13 cellular contexts compared by ENCODE assay signal in genomic region chr11:102115557-102115956, GRCh38. TPM values are rescaled to one million over a fixed set of nuclear protein-coding genes. Genes with fewer than 3 reads are reported as not detected.
A peak's percentile ranks its signal among the peaks of the same experiment; 100 is the strongest.
DNase-seq lines count a peak whose midpoint lies in the region; ATAC-seq and TF ChIP-seq lines count a peak whose summit lies in the region.
"Had no signal": no experiment of that assay in that cellular context is flagged by ENCODE, and none has a peak within 500 bp of the region (broad histone marks: within the 10 kb centered on the region; RNA-seq: fewer than 3 reads in every experiment).

No MANE protein-coding gene starts in this region.

- ATAC-seq in HG03457 (IDR thresholded peaks at IDR 0.05; ENCODE audit: unreplicated experiment) = no peak
- no peak for ATAC-seq in GM18498 (IDR thresholded peaks at IDR 0.05; ENCODE audit: unreplicated experiment)
- ATAC-seq: natural killer cell had no signal

- peaks cover 4% of the 10 kb centered on the region for H3K36me3 Mint-ChIP-seq in progenitor cell of endocrine pancreas (ENCODE audit: insufficient read depth)
- H3K36me3 Mint-ChIP-seq: natural killer cell had no signal

- no peaks in the 10 kb centered on the region for H3K9me3 ChIP-seq in adipocyte (ENCODE audit: control insufficient read depth, low read length)

- peak overlapping the region; percentile 87 for H3K27ac Mint-ChIP-seq in progenitor cell of endocrine pancreas
- H3K27ac Mint-ChIP-seq: natural killer cell had no signal

- peaks cover 64% of the 10 kb centered on the region for H3K4me1 Mint-ChIP-seq in progenitor cell of endocrine pancreas (ENCODE audit: low read depth)

- H3K4me3 Mint-ChIP-seq in progenitor cell of endocrine pancreas (ENCODE audit: low read depth) = peak overlapping the region; percentile 58
- H3K4me3 Mint-ChIP-seq: CD8-positive, alpha-beta memory T cell; natural killer cell had no signal

- no peak overlapping the region for H3K9ac ChIP-seq in adipocyte (ENCODE audit: low read length)

- H3K4me1 ChIP-seq in adipocyte (ENCODE audit: control insufficient read depth, insufficient read depth, low read length) = peaks cover 69% of the 10 kb centered on the region

- peak overlapping the region; percentile 29 for H3K4me3 ChIP-seq in adipocyte (ENCODE audit: low read length)

- H3K27me3 Mint-ChIP-seq in progenitor cell of endocrine pancreas = no peaks in the 10 kb centered on the region

- H3K36me3 ChIP-seq in adipocyte (ENCODE audit: control insufficient read depth, insufficient read depth, low read length, severe bottlenecking) = peaks cover 28% of the 10 kb centered on the region

- H3K27me3 ChIP-seq in adipocyte (replicated peaks; ENCODE audit: control insufficient read depth, insufficient read depth, low read length) = no peaks in the 10 kb centered on the region

- peak; percentile 74 for DNase-seq in ELF-1 (ENCODE audit: low read depth, low spot score)
- DNase-seq in adipocyte (ENCODE audit: low read depth) = peak; percentile 75
- DNase-seq in iPS DF 19.7 (ENCODE audit: low read depth, low spot score) = peak; percentile 54
- no peak for DNase-seq in progenitor cell of endocrine pancreas (ENCODE audit: low spot score, unreplicated experiment)
- no peak for DNase-seq in NOMO-1 treated with DMSO at 0.1 percent for 48 hours (lab: John Stamatoyannopoulos, UW; ENCODE audit: unreplicated experiment)
- DNase-seq in RKO (ENCODE audit: low spot score) = no peak
- DNase-seq: activated CD8-positive, alpha-beta memory T cell treated with anti-CD3 and anti-CD28 coated beads for 24 hours; CD8-positive, alpha-beta memory T cell; dorsolateral prefrontal cortex; MM.1S; natural killer cell had no signal

- no peaks in the 10 kb centered on the region for H3K9me3 Mint-ChIP-seq in progenitor cell of endocrine pancreas (ENCODE audit: low read depth)
- H3K9me3 Mint-ChIP-seq: CD8-positive, alpha-beta memory T cell had no signal

- no peak for TF ChIP-seq CTCF in progenitor cell of endocrine pancreas (IDR thresholded peaks at IDR 0.05; ENCODE audit: unreplicated experiment)

RNA-seq across cellular contexts. Expression of gene YAP1, which starts 5.3 kb away (rescaled TPM):
- total RNA-seq in progenitor cell of endocrine pancreas = 199 and 204 TPM in 2 replicates
- total RNA-seq: natural killer cell had no signal

Comparison
In these comparisons a context has a peak if more than half of its experiments do, and no peak if none do; other contexts are left out.
1. DNase-seq: peak in ELF-1 (single experiment), adipocyte (single experiment) and iPS DF 19.7 (single experiment); none in progenitor cell of endocrine pancreas (single experiment), NOMO-1 treated with DMSO at 0.1 percent for 48 hours (single experiment) and RKO (single experiment).